11 cellular contexts compared by ENCODE assay signal in the genomic region with DNA sequence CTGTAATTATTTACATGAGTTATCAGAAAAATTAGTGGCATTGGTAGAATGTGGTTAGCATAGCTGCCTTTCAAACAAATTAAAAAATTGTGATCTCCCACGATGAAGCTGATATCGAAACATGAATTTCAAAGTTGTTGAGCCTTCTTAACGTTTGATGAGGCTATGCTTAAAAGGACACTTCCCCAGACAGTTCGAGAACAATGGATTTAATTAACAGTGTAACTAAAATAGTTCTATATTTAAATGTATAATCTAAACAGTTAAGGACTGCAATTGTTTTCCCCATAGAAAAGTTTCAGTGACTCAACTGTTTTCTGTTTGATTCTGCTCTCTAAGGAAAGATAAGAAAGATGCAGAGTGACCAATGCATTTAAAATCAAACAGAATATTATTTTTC. TPM values are rescaled to one million over a fixed set of nuclear protein-coding genes. Genes with fewer than 3 reads are reported as not detected.
DNase-seq lines count a peak whose midpoint lies in the region; ATAC-seq, FAIRE-seq and TF ChIP-seq lines count a peak whose summit lies in the region.
"Had no signal": no experiment of that assay in that cellular context is flagged by ENCODE, and none has a peak within 500 bp of the region (broad histone marks: within the 10 kb centered on the region; RNA-seq: fewer than 3 reads in every experiment).

No MANE protein-coding gene starts in this region.

- peaks cover 26% of the 10 kb centered on the region for H3K36me3 Mint-ChIP-seq in activated naive CD4-positive, alpha-beta T cell treated with anti-CD3 and anti-CD28 coated beads for 36 hours (ENCODE audit: low read depth)
- H3K36me3 Mint-ChIP-seq in activated CD4-positive, alpha-beta memory T cell treated with anti-CD3 and anti-CD28 coated beads for 36 hours = peaks cover 15% of the 10 kb centered on the region

- H3K4me1 ChIP-seq in keratinocyte (ENCODE audit: control insufficient read depth, extremely low read depth, insufficient read depth, low read length) (peaks cover 17% of the 10 kb centered on the region), thoracic aorta (ENCODE audit: control insufficient read depth in 1 of 2, low read depth in 2 of 2) (peaks cover 0 to 5% of the 10 kb centered on the region in 2 donors)

- CTCF ChIA-PET in activated naive CD4-positive, alpha-beta T cell treated with anti-CD3 and anti-CD28 coated beads for 36 hours (lab: Charles Lee) = interaction anchor here (0.6 to 2.4 kb wide), 9 partner anchors 54 to 201 kb away, joined by 3 to 7 read pairs (median 3); a partner anchor contains a TSS
- CTCF ChIA-PET in activated CD4-positive, alpha-beta memory T cell treated with anti-CD3 and anti-CD28 coated beads for 36 hours (lab: Charles Lee) = interaction anchor here (0.5 to 3.6 kb wide), 6 partner anchors 29 to 124 kb away, joined by 4 to 21 read pairs (median 7); no protein-coding TSS in a partner anchor

- peak overlapping the region; percentile 92 for H3K4me3 Mint-ChIP-seq in activated naive CD4-positive, alpha-beta T cell treated with anti-CD3 and anti-CD28 coated beads for 36 hours
- H3K4me3 Mint-ChIP-seq in activated CD4-positive, alpha-beta memory T cell treated with anti-CD3 and anti-CD28 coated beads for 36 hours = peak overlapping the region; percentile 83

- H3K27me3 ChIP-seq in keratinocyte (ENCODE audit: control insufficient read depth, extremely low read depth, insufficient read depth, low read length) (no peaks in the 10 kb centered on the region), thoracic aorta (replicated peaks; ENCODE audit: insufficient read depth) (no peaks in the 10 kb centered on the region)

- H3K9me1 ChIP-seq in keratinocyte (ENCODE audit: control insufficient read depth, extremely low read depth, insufficient read depth, low read length) = no peaks in the 10 kb centered on the region

- no peaks in the 10 kb centered on the region for H3K27me3 Mint-ChIP-seq in activated naive CD4-positive, alpha-beta T cell treated with anti-CD3 and anti-CD28 coated beads for 36 hours (ENCODE audit: low read depth)
- no peaks in the 10 kb centered on the region for H3K27me3 Mint-ChIP-seq in activated CD4-positive, alpha-beta memory T cell treated with anti-CD3 and anti-CD28 coated beads for 36 hours

- H3K27ac ChIP-seq in keratinocyte (ENCODE audit: control insufficient read depth, insufficient read depth, low read length) (peak overlapping the region; percentile 87), thoracic aorta (no peak overlapping the region)

- H3K4me2 ChIP-seq in keratinocyte (ENCODE audit: control insufficient read depth, extremely low read depth, insufficient read depth, low read depth, low read length) = peak overlapping the region; percentile 94

- H3K79me2 ChIP-seq in keratinocyte (ENCODE audit: control insufficient read depth, insufficient read depth, low read length) = peaks cover 50% of the 10 kb centered on the region

- H3K36me3 ChIP-seq in keratinocyte (ENCODE audit: control insufficient read depth in 2 of 2, extremely low read depth in 1 of 2, insufficient read depth in 2 of 2, low read length in 2 of 2) (no peaks in the 10 kb centered on the region), thoracic aorta (no peaks in the 10 kb centered on the region)

- no peak for ATAC-seq in thoracic aorta (ENCODE audit: insufficient number of reproducible peaks, low FRiP score, low read depth)

- peak overlapping the region; percentile 82 for H3K9ac ChIP-seq in keratinocyte (ENCODE audit: control insufficient read depth, extremely low read depth, insufficient read depth, low read length)

- H3K4me3 ChIP-seq in keratinocyte (ENCODE audit: control insufficient read depth in 2 of 3, extremely low read depth in 1 of 3, insufficient read depth in 2 of 3, low read depth in 1 of 3, low read length in 3 of 3) = peak overlapping the region; percentile 36 to 86 (median 84)
- H3K4me3 ChIP-seq in thoracic aorta = peak overlapping the region; percentile 50

- peak overlapping the region; percentile 65 for H2AFZ ChIP-seq in keratinocyte (ENCODE audit: control insufficient read depth, low read length)

- POLR2A ChIA-PET in activated CD4-positive, alpha-beta memory T cell treated with anti-CD3 and anti-CD28 coated beads for 36 hours (lab: Charles Lee) = interaction anchor here (1.4 to 6.3 kb wide), 6 partner anchors 73 to 219 kb away, joined by 3 to 214 read pairs (median 6); a partner anchor contains a TSS

- peaks cover 38% of the 10 kb centered on the region for H3K4me1 Mint-ChIP-seq in activated naive CD4-positive, alpha-beta T cell treated with anti-CD3 and anti-CD28 coated beads for 36 hours (ENCODE audit: low read depth)
- H3K4me1 Mint-ChIP-seq in activated CD4-positive, alpha-beta memory T cell treated with anti-CD3 and anti-CD28 coated beads for 36 hours (ENCODE audit: low read depth) = peaks cover 38% of the 10 kb centered on the region

- DNase-seq in activated naive CD4-positive, alpha-beta T cell treated with anti-CD3 and anti-CD28 coated beads for 36 hours = no peak
- no peak for DNase-seq in activated naive CD4-positive, alpha-beta T cell (lab: John Stamatoyannopoulos, UW)
- DNase-seq in activated CD4-positive, alpha-beta memory T cell treated with anti-CD3 and anti-CD28 coated beads for 36 hours = no peak
- no peak for DNase-seq in keratinocyte (ENCODE audit: low read depth, low spot score)
- DNase-seq in thoracic aorta (ENCODE audit: low spot score) = no peak
- no peak for DNase-seq in NCI-H1694 (lab: John Stamatoyannopoulos, UW)
- DNase-seq in DMS114 treated with DMSO at 0.1 percent for 48 hours (lab: John Stamatoyannopoulos, UW; ENCODE audit: unreplicated experiment) = no peak
- no peak for DNase-seq in COLO829 (ENCODE audit: low spot score)
- DNase-seq: trophoblast cell had no signal

- no peak for FAIRE-seq in keratinocyte (lab: Jason Lieb, UNC)
- FAIRE-seq: small intestine had no signal

- dilution Hi-C loops in keratinocyte (cut with MboI; ENCODE audit: extremely low pct_ligation_motif_present, low sequenced_read_pairs) = no loop called here

- H3K9me3 ChIP-seq in keratinocyte (ENCODE audit: control insufficient read depth, low read depth, low read length) (no peaks in the 10 kb centered on the region), thoracic aorta (peaks cover 4% of the 10 kb centered on the region)

- peak overlapping the region; percentile 99 for H3K27ac Mint-ChIP-seq in activated naive CD4-positive, alpha-beta T cell treated with anti-CD3 and anti-CD28 coated beads for 36 hours
- H3K27ac Mint-ChIP-seq in activated CD4-positive, alpha-beta memory T cell treated with anti-CD3 and anti-CD28 coated beads for 36 hours = peak overlapping the region; percentile 81

- H3K9me3 Mint-ChIP-seq in activated naive CD4-positive, alpha-beta T cell treated with anti-CD3 and anti-CD28 coated beads for 36 hours = peaks cover 10% of the 10 kb centered on the region
- H3K9me3 Mint-ChIP-seq in activated CD4-positive, alpha-beta memory T cell treated with anti-CD3 and anti-CD28 coated beads for 36 hours = peaks cover 10% of the 10 kb centered on the region

- intact Hi-C loops in activated naive CD4-positive, alpha-beta T cell treated with anti-CD3 and anti-CD28 coated beads for 36 hours (cut with micrococcal nuclease) = loop anchor here (2.0 to 10.0 kb wide), 7 partner anchors 55 to 1787 kb away; a partner anchor contains a TSS
- intact Hi-C loops in activated CD4-positive, alpha-beta memory T cell treated with anti-CD3 and anti-CD28 coated beads for 36 hours (cut with micrococcal nuclease) = loop anchor here (2.0 to 10.0 kb wide), 6 partner anchors 199 to 747 kb away; a partner anchor contains a TSS

- TF ChIP-seq CTCF in keratinocyte (optimal IDR thresholded peaks at IDR 0.05 in 1 of 3, IDR thresholded peaks at IDR 0.05 in 1 of 3, conservative IDR thresholded peaks at IDR 0.05 in 1 of 3; ENCODE audit: extremely low read depth in 1 of 3, insufficient read depth in 2 of 3, low read length in 3 of 3) = no peak
- no peak for TF ChIP-seq CTCF in thoracic aorta (IDR thresholded peaks at IDR 0.05)

- no peaks in the 10 kb centered on the region for H4K20me1 ChIP-seq in keratinocyte (ENCODE audit: control insufficient read depth, extremely low read depth, insufficient read depth, low read length)

RNA-seq across cellular contexts. Expression of a gene that starts 1.6 kb away (rescaled TPM):
- total RNA-seq in activated naive CD4-positive, alpha-beta T cell treated with anti-CD3 and anti-CD28 coated beads for 36 hours = 10 to 100 TPM; 30.3 to 30.7 TPM
- 10 to 100 TPM; 12.6 to 13.7 TPM for total RNA-seq in activated CD4-positive, alpha-beta memory T cell treated with anti-CD3 and anti-CD28 coated beads for 36 hours
- 5.2 to 31.3 TPM (median 20.9 TPM) in 3 replicates for polyA plus RNA-seq in keratinocyte
- 39.5 TPM for polyA plus RNA-seq in keratinocyte (2011; ENCODE audit: low read depth)
- polyA plus RNA-seq in keratinocyte (2011; cell fraction: cytosol; rRNA removed) = 13.3 and 29.6 TPM in 2 replicates
- polyA plus RNA-seq in keratinocyte (2011; cell fraction: nucleus; rRNA removed) = 19.2 and 30.3 TPM in 2 replicates
- 11.2 and 13.5 TPM in 2 replicates for polyA plus RNA-seq in keratinocyte (2012; ENCODE audit: low replicate concordance)
- polyA minus RNA-seq in keratinocyte = 0.33 to 8.5 TPM (median 5.3 TPM) in 3 replicates
- 6.7 TPM for polyA minus RNA-seq in keratinocyte (2011; cell fraction: cytosol; rRNA and poly(A)+ RNA removed)
- polyA minus RNA-seq in keratinocyte (2011; cell fraction: nucleus; rRNA and poly(A)+ RNA removed) = 3.6 and 10.6 TPM in 2 replicates
- 10 to 100 TPM; 13.1 to 14.9 TPM for total RNA-seq in thoracic aorta

RNA-seq across cellular contexts. Expression of a gene that starts 13.8 kb away (rescaled TPM):
- total RNA-seq in activated naive CD4-positive, alpha-beta T cell treated with anti-CD3 and anti-CD28 coated beads for 36 hours = not detected
- not detected for total RNA-seq in activated CD4-positive, alpha-beta memory T cell treated with anti-CD3 and anti-CD28 coated beads for 36 hours
- not detected in 3 replicates for polyA plus RNA-seq in keratinocyte
- polyA plus RNA-seq in keratinocyte (2011; ENCODE audit: low read depth) = not detected
- not detected in 2 replicates for polyA plus RNA-seq in keratinocyte (2011; cell fraction: cytosol; rRNA removed)
- not detected in 2 replicates for polyA plus RNA-seq in keratinocyte (2011; cell fraction: nucleus; rRNA removed)
- not detected in 2 replicates for polyA plus RNA-seq in keratinocyte (2012; ENCODE audit: low replicate concordance)
- not detected in 3 replicates for polyA minus RNA-seq in keratinocyte
- not detected for polyA minus RNA-seq in keratinocyte (2011; cell fraction: cytosol; rRNA and poly(A)+ RNA removed)
- polyA minus RNA-seq in keratinocyte (2011; cell fraction: nucleus; rRNA and poly(A)+ RNA removed) = not detected in 2 replicates
- total RNA-seq in thoracic aorta = not detected
- polyA plus RNA-seq: BJ, small intestine had no signal

RNA-seq across cellular contexts. Expression of a gene that starts 40.2 kb away (rescaled TPM):
- total RNA-seq in activated naive CD4-positive, alpha-beta T cell treated with anti-CD3 and anti-CD28 coated beads for 36 hours = not detected
- not detected for total RNA-seq in activated CD4-positive, alpha-beta memory T cell treated with anti-CD3 and anti-CD28 coated beads for 36 hours
- polyA plus RNA-seq in keratinocyte = 0.12 TPM in 1 of 3 replicates, not detected in the others
- not detected for polyA plus RNA-seq in keratinocyte (2011; ENCODE audit: low read depth)
- polyA plus RNA-seq in keratinocyte (2011; cell fraction: cytosol; rRNA removed) = not detected in 2 replicates
- polyA plus RNA-seq in keratinocyte (2011; cell fraction: nucleus; rRNA removed) = not detected in 2 replicates
- polyA plus RNA-seq in keratinocyte (2012; ENCODE audit: low replicate concordance) = not detected in 2 replicates
- not detected in 3 replicates for polyA minus RNA-seq in keratinocyte
- polyA minus RNA-seq in keratinocyte (2011; cell fraction: cytosol; rRNA and poly(A)+ RNA removed) = not detected
- not detected in 2 replicates for polyA minus RNA-seq in keratinocyte (2011; cell fraction: nucleus; rRNA and poly(A)+ RNA removed)
- under 1 TPM; 0.54 to 0.92 TPM for total RNA-seq in thoracic aorta
- polyA plus RNA-seq: BJ had no signal
